31 cellular contexts compared by ENCODE assay signal in the genomic region with DNA sequence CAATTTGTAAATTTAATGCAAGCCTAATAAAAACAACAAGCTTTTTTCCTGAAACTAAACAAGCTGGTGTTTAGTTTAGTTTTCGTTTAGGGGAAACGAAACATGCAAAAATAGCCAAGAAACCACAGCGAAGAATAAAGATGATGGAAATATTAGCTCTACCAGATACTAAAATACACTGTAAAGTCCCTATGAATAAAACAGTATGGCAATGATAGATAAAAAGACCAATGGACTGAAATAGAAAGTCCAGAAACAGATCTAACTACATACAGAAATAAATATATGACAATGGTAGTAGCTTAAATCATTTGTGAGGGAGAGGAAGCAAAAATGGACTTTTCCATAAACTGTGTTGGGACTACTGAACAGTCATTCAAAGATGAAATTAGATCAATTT.
"Had no signal": no experiment of that assay in that cellular context is flagged by ENCODE, and none has a peak within 500 bp of the region (broad histone marks: within the 10 kb centered on the region; RNA-seq: fewer than 3 reads in every experiment).

No MANE protein-coding gene starts in this region.

- H3K27ac ChIP-seq: colonic mucosa, SJCRH30, SK-N-MC, WERI-Rb-1 had no signal

- H3K36me3 ChIP-seq: colonic mucosa, WERI-Rb-1 had no signal

- DNase-seq: activated CD4-positive, alpha-beta T cell treated with anti-CD3 and anti-CD28 coated beads for 1 hour; activated CD4-positive, alpha-beta T cell treated with anti-CD3 and anti-CD28 coated beads for 48 hours; activated CD4-positive, alpha-beta T cell treated with anti-CD3 and anti-CD28 coated beads, Interleukin-2, amount 50 U/mL, for 48 hours; activated CD4-positive, CD25-positive, alpha-beta regulatory T cell; activated CD8-positive, alpha-beta T cell treated with anti-CD3 and anti-CD28 coated beads, Interleukin-2, amount 10 ng/mL, durations not matched to agents 7 days and 5 days; activated gamma-delta T cell treated with Interleukin-2 at 50 U/mL for 16 hours; activated naive CD4-positive, alpha-beta T cell treated with anti-CD3 and anti-CD28 coated beads for 36 hours; activated T-cell treated with anti-CD3 and anti-CD28 coated beads, Interleukin-2, amount 50 U/mL, for 24 hours; anterior cingulate cortex; caudate nucleus; colonic mucosa; NCI-H1092 treated with DMSO at 0.1 percent for 48 hours; NCI-H1417; NCI-H146; NCI-H187; NCI-H2029 treated with DMSO at 0.1 percent for 48 hours; NCI-H2107; NCI-H2171; NCI-H510A; NCI-H526; NCI-H748 treated with DMSO at 0.1 percent for 48 hours; OCI-M1; SHP77; SJCRH30; T1000; WERI-Rb-1 had no signal

- H3K4me1 ChIP-seq: colonic mucosa, SJCRH30 had no signal

- H3K4me3 Mint-ChIP-seq: activated CD8-positive, alpha-beta T cell treated with anti-CD3 and anti-CD28 coated beads, Interleukin-2, amount 10 ng/mL, durations not matched to agents 7 days and 5 days; activated naive CD4-positive, alpha-beta T cell treated with anti-CD3 and anti-CD28 coated beads for 36 hours; activated T-cell treated with anti-CD3 and anti-CD28 coated beads, Interleukin-2, amount 50 U/mL, for 24 hours; brain had no signal

- FAIRE-seq: bronchial epithelial cell had no signal

- H3K4me3 ChIP-seq: colonic mucosa, SJCRH30, SK-N-MC had no signal

- H3K27ac Mint-ChIP-seq: activated CD8-positive, alpha-beta T cell treated with anti-CD3 and anti-CD28 coated beads, Interleukin-2, amount 10 ng/mL, durations not matched to agents 7 days and 5 days; activated naive CD4-positive, alpha-beta T cell treated with anti-CD3 and anti-CD28 coated beads for 36 hours; activated naive CD4-positive, alpha-beta T cell treated with anti-CD3 and anti-CD28 coated beads, Interleukin-2, amount 50 U/mL, for 72 hours; activated T-cell treated with anti-CD3 and anti-CD28 coated beads, Interleukin-2, amount 50 U/mL, for 24 hours; activated T-helper 2 cell treated with anti-CD3 and anti-CD28 coated beads, Interferon-gamma antibody, Interleukin-2, Interleukin-4, amounts not matched to agents 10 μg/mL and 5 μg/mL and 100 μg/mL, durations not matched to agents 14 hours and 24 hours and 36 hours; brain had no signal

- H3K27me3 Mint-ChIP-seq: activated T-cell treated with anti-CD3 and anti-CD28 coated beads, Interleukin-2, amount 50 U/mL, for 24 hours; brain had no signal

- H3K9me3 ChIP-seq: colonic mucosa had no signal

- H3K27me3 ChIP-seq: colonic mucosa, SJCRH30 had no signal

- ATAC-seq: activated CD8-positive, alpha-beta T cell treated with anti-CD3 and anti-CD28 coated beads, Interleukin-2, amount 10 ng/mL, durations not matched to agents 7 days and 5 days; activated naive CD4-positive, alpha-beta T cell treated with anti-CD3 and anti-CD28 coated beads, Interleukin-2, amount 50 U/mL, for 72 hours had no signal
